In genomic region chr18:40357536-40357935, GRCh38 we compare ENCODE assay signal across 22 cellular contexts.
DNase-seq lines count a peak whose midpoint lies in the region; ATAC-seq and TF ChIP-seq lines count a peak whose summit lies in the region.
"Had no signal": no experiment of that assay in that cellular context is flagged by ENCODE, and none has a peak within 500 bp of the region (broad histone marks: within the 10 kb centered on the region; RNA-seq: fewer than 3 reads in every experiment).

No MANE protein-coding gene starts in this region.

- no peaks in the 10 kb centered on the region for H3K4me1 Mint-ChIP-seq in effector memory CD8-positive, alpha-beta T cell (ENCODE audit: low read depth in 2 of 2)

- DNase-seq in AG08395 (ENCODE audit: low spot score) (peak; percentile 21), choroid plexus epithelial cell (ENCODE audit: low read depth) (peak; percentile 23), fibroblast of the conjunctiva (ENCODE audit: low read depth) (peak; percentile 18), renal cortical epithelial cell (ENCODE audit: low read depth) (peak; percentile 15), germinal center (ENCODE audit: low spot score) (no peak)
- no peak for DNase-seq in stimulated activated CD4-positive, alpha-beta T cell treated with anti-CD3 and anti-CD28 coated beads, Interleukin-1b, Interleukin-23, amount 100 ng/mL, for 48 hours
- DNase-seq in effector memory CD8-positive, alpha-beta T cell = no peak
- DNase-seq: BE2C, Calu3, GOT3, IMR-90, KG1, MG63, NCI-H1105 treated with DMSO at 0.1 percent for 48 hours, NCI-H2029, NCI-H526, NCI-H82, PC-9, SJCRH30 had no signal

- H3K9me3 Mint-ChIP-seq in effector memory CD8-positive, alpha-beta T cell = peaks cover 0 to 7% of the 10 kb centered on the region in 2 donors

- H3K4me3 ChIP-seq in choroid plexus epithelial cell (ENCODE audit: low read depth, low read length) = no peak overlapping the region
- H3K4me3 ChIP-seq: HAP-1, MG63, PC-9, SJCRH30 had no signal

- no peaks in the 10 kb centered on the region for H3K36me3 Mint-ChIP-seq in effector memory CD8-positive, alpha-beta T cell (ENCODE audit: insufficient read depth)

- H3K4me3 Mint-ChIP-seq in effector memory CD8-positive, alpha-beta T cell = no peak overlapping the region

- no peak overlapping the region for H3K27ac Mint-ChIP-seq in effector memory CD8-positive, alpha-beta T cell

- no peaks in the 10 kb centered on the region for H3K27me3 Mint-ChIP-seq in effector memory CD8-positive, alpha-beta T cell

- no peak for ATAC-seq in effector memory CD8-positive, alpha-beta T cell (replicated peaks)
- no peak for ATAC-seq in GM18511 (IDR thresholded peaks at IDR 0.05; ENCODE audit: unreplicated experiment)
- ATAC-seq: Right ventricle myocardium inferior had no signal

- no peak for TF ChIP-seq CTCF in choroid plexus epithelial cell (conservative IDR thresholded peaks at IDR 0.05; ENCODE audit: low read depth, low read length)

Comparison
In these comparisons a context has a peak if more than half of its experiments do, and no peak if none do; other contexts are left out.
1. DNase-seq: peak in AG08395 (single experiment), choroid plexus epithelial cell (single experiment), fibroblast of the conjunctiva (single experiment) and renal cortical epithelial cell (single experiment); none in stimulated activated CD4-positive, alpha-beta T cell treated with anti-CD3 and anti-CD28 coated beads, Interleukin-1b, Interleukin-23, amount 100 ng/mL, for 48 hours (single experiment), effector memory CD8-positive, alpha-beta T cell (0 of 3) and germinal center (single experiment).